In the genomic region with DNA sequence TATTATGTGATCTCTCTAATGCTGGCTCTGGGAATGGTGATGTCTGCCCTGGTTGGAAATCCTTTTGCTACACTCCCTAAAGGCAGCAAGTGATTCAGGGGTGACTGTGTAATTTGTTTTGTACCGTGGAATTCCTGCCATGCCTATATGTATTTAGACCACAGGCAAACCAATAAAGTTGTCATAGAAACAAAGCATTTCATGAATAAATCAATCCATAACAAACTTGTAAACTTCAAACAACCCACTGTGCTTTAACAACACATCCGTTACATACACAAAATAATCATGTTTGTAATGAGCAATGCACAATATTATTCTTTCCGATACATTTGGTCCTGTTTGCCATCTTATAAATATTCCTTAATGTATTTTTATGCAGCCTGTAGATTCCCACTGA, we compare ENCODE assay signal across 15 cellular contexts.
DNase-seq lines count a peak whose midpoint lies in the region; ATAC-seq and TF ChIP-seq lines count a peak whose summit lies in the region.
"Had no signal": no experiment of that assay in that cellular context is flagged by ENCODE, and none has a peak within 500 bp of the region (broad histone marks: within the 10 kb centered on the region; RNA-seq: fewer than 3 reads in every experiment).

No MANE protein-coding gene starts in this region.

- ATAC-seq in PC-3: peak; percentile 91
- ATAC-seq in HG03097 (IDR thresholded peaks at IDR 0.05; ENCODE audit: low FRiP score, unreplicated experiment): no peak
- no peak for ATAC-seq in HG03095 (IDR thresholded peaks at IDR 0.05; ENCODE audit: unreplicated experiment)
- ATAC-seq: activated T-cell treated with anti-CD3 and anti-CD28 coated beads, Interleukin-2, amount 50 U/mL, for 4 hours; Right ventricle myocardium inferior had no signal

- no peaks in the 10 kb centered on the region for H4K20me1 ChIP-seq in PC-3 (ENCODE audit: low read length)

- H3K79me2 ChIP-seq in PC-3 (ENCODE audit: low read length): no peaks in the 10 kb centered on the region

- H3F3A ChIP-seq in PC-3 (ENCODE audit: low read length, unreplicated experiment): no peaks in the 10 kb centered on the region

- H2AFZ ChIP-seq in PC-3 (ENCODE audit: low read length): peak overlapping the region; percentile 40; the same call in 1 of the 2 replicates

- H3K4me2 ChIP-seq in PC-3 (ENCODE audit: low read length): peak overlapping the region; percentile 68

- DNase-seq in Daoy (ENCODE audit: low read depth): peak; percentile 32
- peak; percentile 96 for DNase-seq in PC-3
- DNase-seq in kidney tubule cell (ENCODE audit: low spot score): peak; percentile 48
- DNase-seq in superior temporal gyrus (ENCODE audit: extremely low spot score): no peak
- DNase-seq in NCI-H82 treated with DMSO at 0.1 percent for 48 hours (lab: John Stamatoyannopoulos, UW; ENCODE audit: unreplicated experiment): no peak
- DNase-seq: activated naive CD8-positive, alpha-beta T cell treated with anti-CD3 and anti-CD28 coated beads for 36 hours; activated T-cell treated with anti-CD3 and anti-CD28 coated beads, Interleukin-2, amount 50 U/mL, for 4 hours; natural killer cell; stimulated activated CD4-positive, alpha-beta T cell treated with anti-CD3 and anti-CD28 coated beads, Interleukin-4, amount 100 ng/mL, for 4 hours; upper lobe of left lung had no signal

- intact Hi-C loops in PC-3 (cut with micrococcal nuclease): loop anchor here (1.0 to 5.0 kb wide), 10 partner anchors 8 to 329 kb away; no protein-coding TSS in a partner anchor

- H3K27me3 ChIP-seq in PC-3 (ENCODE audit: low read length): no peaks in the 10 kb centered on the region
- H3K27me3 ChIP-seq: upper lobe of left lung had no signal

- no peaks in the 10 kb centered on the region for H3K9me2 ChIP-seq in PC-3 (replicated peaks; ENCODE audit: low read length)

- POLR2A ChIA-PET in PC-3 (lab: Charles Lee; ENCODE audit: unreplicated experiment): interaction anchor here (0.6 to 0.7 kb wide), 6 partner anchors 12 to 410 kb away, joined by 3 to 6 read pairs (median 4); a partner anchor contains a TSS

- H3K4me1 ChIP-seq in PC-3 (ENCODE audit: insufficient read depth, low read length): peaks cover 64% of the 10 kb centered on the region

- H3K27me3 Mint-ChIP-seq in brain: peaks cover 7% of the 10 kb centered on the region
- H3K27me3 Mint-ChIP-seq: activated naive CD8-positive, alpha-beta T cell treated with anti-CD3 and anti-CD28 coated beads for 36 hours had no signal

- no peaks in the 10 kb centered on the region for H3K36me3 ChIP-seq in PC-3 (ENCODE audit: low read depth, low read length)
- H3K36me3 ChIP-seq: upper lobe of left lung had no signal

- no peaks in the 10 kb centered on the region for H3K9me3 ChIP-seq in PC-3 (ENCODE audit: low read length)
- H3K9me3 ChIP-seq: upper lobe of left lung had no signal

- peaks cover 23% of the 10 kb centered on the region for H3K4me1 Mint-ChIP-seq in brain
- H3K4me1 Mint-ChIP-seq: activated naive CD8-positive, alpha-beta T cell treated with anti-CD3 and anti-CD28 coated beads for 36 hours had no signal

- H3K36me3 Mint-ChIP-seq in brain: no peaks in the 10 kb centered on the region
- H3K36me3 Mint-ChIP-seq: activated naive CD8-positive, alpha-beta T cell treated with anti-CD3 and anti-CD28 coated beads for 36 hours; natural killer cell had no signal

- CTCF ChIA-PET in PC-3 (lab: Charles Lee): interaction anchor here (0.7 to 1.0 kb wide), 2 partner anchors 136 to 137 kb away, joined by 3 read pairs; no protein-coding TSS in a partner anchor

- H3K27ac ChIP-seq in PC-3 (ENCODE audit: low read length): peak overlapping the region; percentile 97
- H3K27ac ChIP-seq: coronary artery, upper lobe of left lung had no signal

- TF ChIP-seq CTCF in PC-3 (conservative IDR thresholded peaks at IDR 0.05; ENCODE audit: low read depth, low read length) (no peak), brain (conservative IDR thresholded peaks at IDR 0.05) (no peak)

- no TSS peak for BruUV-seq in PC-3 (replicated peaks; lab: Mats Ljungman, UMichigan)

- H3K9ac ChIP-seq in PC-3 (ENCODE audit: low read length): peak overlapping the region; percentile 81

- H3K4me3 Mint-ChIP-seq in brain: peak overlapping the region in 1 of 5 experiments; percentile 21
- H3K4me3 Mint-ChIP-seq: activated naive CD8-positive, alpha-beta T cell treated with anti-CD3 and anti-CD28 coated beads for 36 hours; activated T-cell treated with anti-CD3 and anti-CD28 coated beads, Interleukin-2, amount 50 U/mL, for 4 hours; natural killer cell had no signal

- peak overlapping the region in 4 of 5 experiments; percentile 3 to 69 (median 23) for H3K27ac Mint-ChIP-seq in brain
- H3K27ac Mint-ChIP-seq: activated naive CD8-positive, alpha-beta T cell treated with anti-CD3 and anti-CD28 coated beads for 36 hours; natural killer cell had no signal

- H3K9me3 Mint-ChIP-seq in brain: no peaks in the 10 kb centered on the region
- H3K9me3 Mint-ChIP-seq: activated naive CD8-positive, alpha-beta T cell treated with anti-CD3 and anti-CD28 coated beads for 36 hours; activated T-cell treated with anti-CD3 and anti-CD28 coated beads, Interleukin-2, amount 50 U/mL, for 4 hours; natural killer cell had no signal

- no peak overlapping the region; the same call in 1 of the 2 replicates for H3K4me3 ChIP-seq in PC-3 (ENCODE audit: low read length)
- H3K4me3 ChIP-seq: coronary artery, upper lobe of left lung had no signal

Comparison
In these comparisons a context has a peak if more than half of its experiments do, and no peak if none do; other contexts are left out.
1. DNase-seq: peak in Daoy (single experiment), PC-3 (single experiment) and kidney tubule cell (single experiment); none in superior temporal gyrus (single experiment) and NCI-H82 treated with DMSO at 0.1 percent for 48 hours (single experiment).